Comparison of ENCODE assay signal across 8 cellular contexts in the genomic region with DNA sequence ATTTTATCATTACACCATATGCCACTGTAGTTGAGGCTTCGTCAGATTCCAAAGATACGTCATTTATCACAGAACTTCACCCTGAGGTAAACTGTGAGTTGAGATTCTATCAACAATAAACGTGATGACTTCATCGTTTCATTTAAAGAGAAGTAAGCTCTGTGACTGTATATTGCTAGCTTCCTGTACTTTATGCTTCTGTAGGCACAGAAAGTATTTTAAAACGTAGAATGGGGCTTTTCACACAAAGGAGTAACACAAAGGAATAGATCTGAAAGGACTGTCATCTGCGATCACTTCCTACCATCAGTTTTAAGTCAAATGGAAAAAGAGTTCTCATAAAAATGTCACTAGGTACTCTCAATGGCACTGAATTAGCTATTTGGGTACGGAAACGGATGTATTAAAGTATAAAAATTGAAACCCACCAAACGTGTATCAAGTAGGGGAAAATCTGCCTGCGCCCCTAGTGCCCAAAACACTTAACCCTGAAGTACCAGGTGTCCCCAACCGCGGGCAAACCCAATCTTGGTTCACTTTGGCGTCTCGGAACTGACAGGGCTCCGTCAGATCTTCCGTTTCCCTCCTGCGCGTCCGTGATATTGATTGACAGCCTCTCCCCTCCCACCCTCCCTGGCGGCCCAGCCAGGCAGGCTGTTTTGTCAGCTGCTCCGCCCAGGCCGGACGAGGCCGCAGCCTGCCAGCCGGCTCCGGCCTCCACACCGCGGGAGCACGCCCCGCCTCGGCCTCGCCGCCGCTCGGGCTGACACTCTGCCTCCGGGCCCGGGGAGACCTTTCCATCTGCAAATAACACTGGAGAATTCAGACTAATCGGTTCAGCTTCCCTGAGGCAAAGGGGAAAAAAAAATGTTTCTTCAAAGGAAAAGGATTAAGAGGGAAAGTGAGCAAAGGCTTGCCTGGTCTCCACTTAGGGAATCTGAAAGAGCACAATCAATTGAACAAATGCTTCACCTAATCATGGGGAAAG.
DNase-seq lines count a peak whose midpoint lies in the region; ATAC-seq and TF ChIP-seq lines count a peak whose summit lies in the region.

No MANE protein-coding gene starts in this region.

- H3K27me3 Mint-ChIP-seq in endothelial cell (ENCODE audit: unreplicated experiment), result no peaks in the 10 kb centered on the region

- H4K5ac ChIP-seq in mesendoderm (ENCODE audit: low read length), result peak overlapping the region; percentile 65

- no peak overlapping the region for H2BK120ac ChIP-seq in mesendoderm (ENCODE audit: low read depth, low read length)

- no peaks in the 10 kb centered on the region for H3K79me2 ChIP-seq in mesendoderm (ENCODE audit: control insufficient read depth, insufficient read depth, low read length)

- H3K36me3 ChIP-seq in mesendoderm (ENCODE audit: control insufficient read depth, insufficient read depth, low read length), result no peaks in the 10 kb centered on the region

- H3K23ac ChIP-seq in mesendoderm (ENCODE audit: low read length), result no peak overlapping the region

- no peak for DNase-seq in AG04449 (ENCODE audit: low read depth, low spot score)
- peak; percentile 72 for DNase-seq in NCI-H460 (ENCODE audit: extremely low read depth, low read depth)
- DNase-seq in activated CD4-positive, alpha-beta T cell treated with anti-CD3 and anti-CD28 coated beads, Interleukin-2, amount 50 U/mL, for 48 hours, result peak; percentile 56 to 68
- peak; percentile 84 for DNase-seq in endothelial cell (ENCODE audit: low spot score)
- DNase-seq in mesendoderm, result peak; percentile 93
- DNase-seq in stimulated activated CD8-positive, alpha-beta memory T cell treated with anti-CD3 and anti-CD28 coated beads, Interleukin-2, amount 100 ng/mL, for 48 hours (ENCODE audit: low read depth in 2 of 2), result peak; percentile 24 to 48

- TF ChIP-seq CTCF in AG04449 (IDR thresholded peaks at IDR 0.05; ENCODE audit: insufficient read depth, low read length, missing control alignments), result peak; percentile 4
- no peak for TF ChIP-seq CTCF in endothelial cell (IDR thresholded peaks at IDR 0.05; ENCODE audit: unreplicated experiment)

- no peaks in the 10 kb centered on the region for H3K36me3 Mint-ChIP-seq in endothelial cell (ENCODE audit: low read depth, unreplicated experiment)

- peaks cover 10% of the 10 kb centered on the region for H3K4me1 Mint-ChIP-seq in endothelial cell (ENCODE audit: unreplicated experiment)

- POLR2A ChIA-PET in AG04449 (lab: Yijun Ruan, JAX), result interaction anchor here (1.0 kb wide), 2 partner anchors 42 to 52 kb away, joined by 3 to 4 read pairs; no protein-coding TSS in a partner anchor

- peak; percentile 98 for ATAC-seq in GM18520 (IDR thresholded peaks at IDR 0.05; ENCODE audit: unreplicated experiment)
- peak; percentile 100 for ATAC-seq in HG03045 (IDR thresholded peaks at IDR 0.05; ENCODE audit: unreplicated experiment)

- H3K9me3 Mint-ChIP-seq in endothelial cell (ENCODE audit: unreplicated experiment), result no peaks in the 10 kb centered on the region

- H3K56ac ChIP-seq in mesendoderm (ENCODE audit: low read length), result peak overlapping the region; percentile 78

- H4K8ac ChIP-seq in mesendoderm (ENCODE audit: low read depth, low read length), result no peak overlapping the region

- H3K18ac ChIP-seq in mesendoderm (ENCODE audit: low read length), result peak overlapping the region; percentile 51

- H3K4me3 ChIP-seq in AG04449 (ENCODE audit: low read depth, low read length) (peak overlapping the region; percentile 35), mesendoderm (ENCODE audit: low read length) (peak overlapping the region; percentile 27)

- H3K4me3 Mint-ChIP-seq in endothelial cell (ENCODE audit: unreplicated experiment), result peak overlapping the region; percentile 81

- no peak overlapping the region for H2BK5ac ChIP-seq in mesendoderm (ENCODE audit: low read length)

- CTCF ChIA-PET in AG04449 (lab: Yijun Ruan, JAX), result interaction anchor here (0.8 to 2.5 kb wide), 7 partner anchors 10 to 232 kb away, joined by 3 to 17 read pairs (median 4); no protein-coding TSS in a partner anchor

- no peaks in the 10 kb centered on the region for H3K79me1 ChIP-seq in mesendoderm (ENCODE audit: low read length)

- H3K4ac ChIP-seq in mesendoderm (ENCODE audit: low read depth, low read length), result no peak overlapping the region

- peaks cover 5% of the 10 kb centered on the region for H3K4me1 ChIP-seq in mesendoderm (ENCODE audit: control insufficient read depth, low read depth, low read length)

- H3K27ac ChIP-seq in mesendoderm (ENCODE audit: low read depth, low read length), result peak overlapping the region; percentile 33

- WGBS in mesendoderm (ENCODE audit: extremely low coverage, insufficient coverage, low lambda C conversion rate), result no CpG with 5 or more reads among the region's 38 CpGs

- H3K9ac ChIP-seq in mesendoderm (ENCODE audit: low read length), result peak overlapping the region; percentile 54

- peak overlapping the region; percentile 61 for H3K27ac Mint-ChIP-seq in endothelial cell (ENCODE audit: unreplicated experiment)

- no peak overlapping the region for H2BK15ac ChIP-seq in mesendoderm (replicated peaks; ENCODE audit: low read depth)

- H3K27me3 ChIP-seq in mesendoderm (ENCODE audit: insufficient read depth, low read length, poor library complexity), result no peaks in the 10 kb centered on the region

- no peak overlapping the region for H2AK5ac ChIP-seq in mesendoderm (ENCODE audit: low read length)

- H3K4me2 ChIP-seq in mesendoderm (ENCODE audit: low read length), result peak overlapping the region; percentile 66
